ENCODE assay signal across 1 cellular context in genomic region chr1:111446967-111447892, GRCh38.
TF ChIP-seq lines count a peak whose summit lies in the region.

No MANE protein-coding gene starts in this region.

TF ChIP-seq in H1, 55 proteins besides CTCF, POLR2A, EP300 and RAD21:
- TF ChIP-seq KDM4A (IDR thresholded peaks at IDR 0.05; ENCODE audit: low read depth, low read length, severe bottlenecking) (no peak), TEAD4 (IDR thresholded peaks at IDR 0.05; ENCODE audit: low read depth, low read length) (no peak), KDM1A (IDR thresholded peaks at IDR 0.05; ENCODE audit: borderline replicate concordance, low read length) (no peak), USF2 (IDR thresholded peaks at IDR 0.05; ENCODE audit: low read length) (no peak), TBP (IDR thresholded peaks at IDR 0.05; ENCODE audit: low read depth, low read length) (no peak), TAF7 (optimal IDR thresholded peaks at IDR 0.05; ENCODE audit: borderline replicate concordance, low read depth, low read length) (no peak), CTBP2 (IDR thresholded peaks at IDR 0.05; ENCODE audit: borderline replicate concordance, insufficient read depth, insufficient read length, low read length) (no peak), BRCA1 (IDR thresholded peaks at IDR 0.05; ENCODE audit: low read depth, low read length) (no peak), ASH2L (IDR thresholded peaks at IDR 0.05; ENCODE audit: low read length) (no peak), ATF3 (IDR thresholded peaks at IDR 0.05; ENCODE audit: insufficient read depth, low read depth, low read length) (no peak), FOSL1 (IDR thresholded peaks at IDR 0.05; ENCODE audit: insufficient read depth, low read depth, low read length) (no peak), SP4 (IDR thresholded peaks at IDR 0.05; ENCODE audit: low read length) (no peak), RBBP5 (IDR thresholded peaks at IDR 0.05; ENCODE audit: borderline replicate concordance, low read depth, low read length) (no peak), GTF2F1 (IDR thresholded peaks at IDR 0.05; ENCODE audit: borderline replicate concordance, low read depth, low read length) (no peak), EZH2 (IDR thresholded peaks at IDR 0.05; ENCODE audit: low read depth, low read length, severe bottlenecking) (no peak)
